In genomic region chr6:235763-236360, GRCh38 we compare ENCODE assay signal across 1 cellular context.
A peak's percentile ranks its signal among the peaks of the same experiment; 100 is the strongest.
TF ChIP-seq lines count a peak whose summit lies in the region.

No MANE protein-coding gene starts in this region.

TF ChIP-seq in GM12878, 131 proteins besides CTCF, POLR2A, EP300 and RAD21 (continued from another document):
- TF ChIP-seq E4F1 (IDR thresholded peaks at IDR 0.05; ENCODE audit: borderline replicate concordance, partially characterized antibody) (peak; percentile 25), FOXM1 (IDR thresholded peaks at IDR 0.05; ENCODE audit: low read depth, low read length) (no peak), EED (IDR thresholded peaks at IDR 0.05; ENCODE audit: low read depth) (peak; percentile 94), ETV6 (conservative IDR thresholded peaks at IDR 0.05 in 1 of 2, IDR thresholded peaks at IDR 0.05 in 1 of 2; ENCODE audit: borderline replicate concordance in 1 of 2, low read depth in 1 of 2) (peak in 1 of 2 experiments; percentile 87; a peak in 1 of 4 replicates), MEF2A (IDR thresholded peaks at IDR 0.05; ENCODE audit: insufficient read depth, low read depth, low read length) (peak; percentile 63; the same call in 1 of the 2 replicates), ZNF622 (IDR thresholded peaks at IDR 0.05) (no peak), NR2C2 (IDR thresholded peaks at IDR 0.05; ENCODE audit: borderline replicate concordance, control insufficient read depth, insufficient read length, low read depth) (no peak)
